8 cellular contexts compared by ENCODE assay signal in genomic region chrX:40808203-40808602, GRCh38.
"Had no signal": no experiment of that assay in that cellular context is flagged by ENCODE, and none has a peak within 500 bp of the region (broad histone marks: within the 10 kb centered on the region; RNA-seq: fewer than 3 reads in every experiment).

No MANE protein-coding gene starts in this region.

- H3K4me3 Mint-ChIP-seq: HFFc6 had no signal

- H3K9me3 ChIP-seq: HAP-1 had no signal

- FAIRE-seq: K562 had no signal

- H3K36me3 ChIP-seq: HAP-1 had no signal

- H3K4me3 ChIP-seq: GM23248, HAP-1, K562 had no signal

- H3K9ac ChIP-seq: GM23248 had no signal

- DNase-seq: GM23248, GOT3, H7, HFFc6, IMR-90 had no signal

- H3K9me3 Mint-ChIP-seq: HFFc6 had no signal

- H3K27ac Mint-ChIP-seq: HFFc6 had no signal

- H3K27ac ChIP-seq: GM23248 had no signal

- ATAC-seq: HCT116 had no signal

- H2AFZ ChIP-seq: GM23248 had no signal
